ENCODE assay signal across 30 cellular contexts in genomic region chr21:37986000-37986399, GRCh38.
"Had no signal": no experiment of that assay in that cellular context is flagged by ENCODE, and none has a peak within 500 bp of the region (broad histone marks: within the 10 kb centered on the region; RNA-seq: fewer than 3 reads in every experiment).

No MANE protein-coding gene starts in this region.

- ATAC-seq: activated naive CD4-positive, alpha-beta T cell treated with anti-CD3 and anti-CD28 coated beads, Interleukin-2, amount 50 U/mL, for 72 hours; activated T-cell treated with anti-CD3 and anti-CD28 coated beads, Interleukin-2, amount 50 U/mL, for 72 hours; gastroesophageal sphincter; heart right ventricle; WTC11 had no signal

- FAIRE-seq: endometrium, endothelial cell of umbilical vein had no signal

- H3K27me3 ChIP-seq: ascending aorta, cardiac muscle cell, esophagus squamous epithelium had no signal

- H3K9me3 ChIP-seq: ascending aorta, breast epithelium, colonic mucosa, esophagus squamous epithelium, gastroesophageal sphincter had no signal

- H3K36me3 ChIP-seq: ascending aorta, breast epithelium, cardiac muscle cell, colonic mucosa, esophagus squamous epithelium, gastroesophageal sphincter, heart right ventricle had no signal

- H3K4me1 ChIP-seq: ascending aorta, breast epithelium, colonic mucosa, esophagus squamous epithelium, gastroesophageal sphincter, heart right ventricle had no signal

- DNase-seq: activated CD4-positive, alpha-beta memory T cell treated with anti-CD3 and anti-CD28 coated beads, Interleukin-2, amount 10 ng/mL, durations not matched to agents 7 days and 5 days; activated CD4-positive, alpha-beta T cell treated with anti-CD3 and anti-CD28 coated beads for 1 hour; activated CD4-positive, alpha-beta T cell treated with anti-CD3 and anti-CD28 coated beads for 4 hours; activated CD4-positive, alpha-beta T cell treated with anti-CD3 and anti-CD28 coated beads, Interleukin-2, amount 10 ng/mL, durations not matched to agents 7 days and 5 days; activated CD4-positive, alpha-beta T cell treated with anti-CD3 and anti-CD28 coated beads, Interleukin-2, amount 50 U/mL, for 4 hours; activated CD8-positive, alpha-beta memory T cell treated with anti-CD3 and anti-CD28 coated beads, Interleukin-2, amount 50 U/mL, for 48 hours; activated gamma-delta T cell; activated naive CD4-positive, alpha-beta T cell; activated naive CD4-positive, alpha-beta T cell treated with anti-CD3 and anti-CD28 coated beads, Interleukin-2, amount 10 ng/mL, durations not matched to agents 7 days and 5 days; activated naive CD8-positive, alpha-beta T cell treated with anti-CD3 and anti-CD28 coated beads, Interleukin-2, amount 10 ng/mL, durations not matched to agents 7 days and 5 days; activated T-cell treated with anti-CD3 and anti-CD28 coated beads for 4 hours; activated T-cell treated with anti-CD3 and anti-CD28 coated beads, Interleukin-2, amount 50 U/mL, for 24 hours; activated T-cell treated with anti-CD3 and anti-CD28 coated beads, Interleukin-2, amount 50 U/mL, for 72 hours; central memory CD4-positive, alpha-beta T cell; cerebellar nuclear complex; effector CD8-positive, alpha-beta T cell; esophagus squamous epithelium; foreskin melanocyte; heart right ventricle; T-helper 2 cell had no signal

- H3K27ac ChIP-seq: ascending aorta, breast epithelium, cardiac muscle cell, colonic mucosa, epithelial cell of prostate, esophagus squamous epithelium, gastroesophageal sphincter, heart right ventricle had no signal

- H3K4me3 ChIP-seq: ascending aorta, breast epithelium, cardiac muscle cell, colonic mucosa, esophagus squamous epithelium, gastroesophageal sphincter, heart right ventricle had no signal
